8 cellular contexts compared by ENCODE assay signal in the genomic region with DNA sequence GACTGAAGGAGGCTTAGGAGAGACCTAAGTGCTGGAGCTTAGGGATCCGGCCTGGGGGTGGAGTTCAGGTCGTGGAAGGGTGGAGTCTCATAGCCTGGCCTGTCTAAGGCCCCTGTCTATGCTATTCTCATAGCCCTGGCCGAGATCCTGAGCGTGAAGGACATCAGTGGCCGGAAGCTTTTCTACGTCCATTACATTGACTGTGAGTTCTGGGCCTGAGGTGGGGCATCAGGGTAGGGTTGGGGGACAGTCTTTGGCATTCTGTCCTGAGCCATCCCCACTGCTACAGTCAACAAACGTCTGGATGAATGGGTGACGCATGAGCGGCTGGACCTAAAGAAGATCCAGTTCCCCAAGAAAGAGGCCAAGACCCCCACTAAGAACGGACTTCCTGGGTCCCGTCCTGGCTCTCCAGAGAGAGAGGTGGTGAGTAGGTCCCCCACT. TPM values are rescaled to one million over a fixed set of nuclear protein-coding genes. Genes with fewer than 3 reads are reported as not detected.
DNase-seq lines count a peak whose midpoint lies in the region; ATAC-seq and TF ChIP-seq lines count a peak whose summit lies in the region.

No MANE protein-coding gene starts in this region.

- peak overlapping the region; percentile 38 to 66 for H3K9ac ChIP-seq in duodenal mucosa (ENCODE audit: low read depth in 1 of 2, low read length in 2 of 2)
- peak overlapping the region; percentile 8 for H3K9ac ChIP-seq in neural progenitor cell

- H4K20me1 ChIP-seq in neural progenitor cell (ENCODE audit: low read depth) = peaks cover 6% of the 10 kb centered on the region

- H3K4me3 Mint-ChIP-seq in CD14-positive monocyte = peak overlapping the region; percentile 84 to 91
- H3K4me3 Mint-ChIP-seq in neural progenitor cell = peak overlapping the region; percentile 96

- H3F3A ChIP-seq in neural progenitor cell (ENCODE audit: low read depth) = peaks cover 14% of the 10 kb centered on the region

- H3K4me1 Mint-ChIP-seq in CD14-positive monocyte (peaks cover 28% of the 10 kb centered on the region), neural progenitor cell (peaks cover 17% of the 10 kb centered on the region)

- no peak for TF ChIP-seq CTCF in CD14-positive monocyte (IDR thresholded peaks at IDR 0.05)
- TF ChIP-seq CTCF in LNCaP clone FGC (IDR thresholded peaks at IDR 0.05; ENCODE audit: control insufficient read depth, extremely low read depth, insufficient read depth) = no peak
- no peak for TF ChIP-seq CTCF in neural progenitor cell (IDR thresholded peaks at IDR 0.05)

- H2AFZ ChIP-seq in neural progenitor cell (replicated peaks) = no peak overlapping the region

- H3K27ac Mint-ChIP-seq in CD14-positive monocyte (peak overlapping the region; percentile 98 to 99 (median 99)), neural progenitor cell (peak overlapping the region; percentile 98)

- ATAC-seq in HG03280 (IDR thresholded peaks at IDR 0.05; ENCODE audit: unreplicated experiment) = no peak
- ATAC-seq in HG02588 (IDR thresholded peaks at IDR 0.05; ENCODE audit: unreplicated experiment) = no peak

- H3K27me3 ChIP-seq in duodenal mucosa (ENCODE audit: control insufficient read depth in 1 of 2, insufficient read depth in 2 of 2, low read length in 2 of 2) (no peaks in the 10 kb centered on the region), neural progenitor cell (peaks cover 2% of the 10 kb centered on the region)

- H3K4me3 ChIP-seq in LNCaP clone FGC (ENCODE audit: low read depth, low read length) (peak overlapping the region; percentile 73), duodenal mucosa (ENCODE audit: low read depth in 1 of 2, low read length in 2 of 2) (peak overlapping the region; percentile 77 to 87), neural progenitor cell (peak overlapping the region; percentile 63)

- H3K27ac ChIP-seq in duodenal mucosa (ENCODE audit: low read depth, low read length) (peak overlapping the region; percentile 96), neural progenitor cell (no peak overlapping the region)

- H3K79me2 ChIP-seq in neural progenitor cell (ENCODE audit: low read depth) = peaks cover 12% of the 10 kb centered on the region

- DNase-seq in CD14-positive monocyte (ENCODE audit: low spot score) (no peak), LNCaP clone FGC (ENCODE audit: low read depth) (no peak), neural progenitor cell (ENCODE audit: low spot score) (no peak), NOMO-1 treated with DMSO at 0.1 percent for 48 hours (lab: John Stamatoyannopoulos, UW; ENCODE audit: unreplicated experiment) (no peak), NCI-H1417 (lab: John Stamatoyannopoulos, UW) (no peak)

- intact Hi-C loops in CD14-positive monocyte (cut with micrococcal nuclease) = loop anchor here (2.0 to 5.0 kb wide), 4 partner anchors 55 to 276 kb away; a partner anchor contains a TSS

- H3K36me3 Mint-ChIP-seq in CD14-positive monocyte (peaks cover 41 to 47% of the 10 kb centered on the region in 2 donors), neural progenitor cell (peaks cover 29% of the 10 kb centered on the region)

- H3K9me3 Mint-ChIP-seq in CD14-positive monocyte (no peaks in the 10 kb centered on the region), neural progenitor cell (peaks cover under 1% of the 10 kb centered on the region)

- peaks cover 5 to 8% of the 10 kb centered on the region in 2 donors for H3K4me1 ChIP-seq in duodenal mucosa (ENCODE audit: control insufficient read depth in 1 of 2, insufficient read depth in 2 of 2, low read length in 2 of 2)
- H3K4me1 ChIP-seq in neural progenitor cell = peaks cover 4% of the 10 kb centered on the region

- H3K9me3 ChIP-seq in duodenal mucosa (ENCODE audit: control insufficient read depth in 1 of 2, low read length in 2 of 2) (no peaks in the 10 kb centered on the region), neural progenitor cell (ENCODE audit: low read depth) (no peaks in the 10 kb centered on the region)

- peak overlapping the region; percentile 80 for H3K4me2 ChIP-seq in neural progenitor cell

- H3K27me3 Mint-ChIP-seq in CD14-positive monocyte (ENCODE audit: low read depth in 3 of 3) (peaks cover under 1 to 4% (median 2%) of the 10 kb centered on the region in 3 donors), neural progenitor cell (ENCODE audit: insufficient read depth, low read depth) (peaks cover 14% of the 10 kb centered on the region)

- H3K36me3 ChIP-seq in duodenal mucosa (ENCODE audit: control insufficient read depth in 1 of 2, insufficient read depth in 2 of 2, low read length in 2 of 2) (peaks cover 35 to 44% of the 10 kb centered on the region in 2 donors), neural progenitor cell (peaks cover 2% of the 10 kb centered on the region)

RNA-seq across cellular contexts. Expression of a gene that starts 0.6 kb away (rescaled TPM):
- 10 to 100 TPM; 32.5 to 33.1 TPM for polyA plus RNA-seq in CD14-positive monocyte
- 21.0 and 41.7 TPM in 2 replicates for total RNA-seq in neural progenitor cell (ENCODE audit: low replicate concordance)

RNA-seq across cellular contexts. Expression of a gene that starts 7.9 kb away (rescaled TPM):
- polyA plus RNA-seq in CD14-positive monocyte = 100 to 1,000 TPM in 1 of 2 donors, 10 to 100 TPM in 1; 95.2 to 131 TPM
- total RNA-seq in neural progenitor cell (ENCODE audit: low replicate concordance) = 23.4 and 53.3 TPM in 2 replicates

RNA-seq across cellular contexts. Expression of a gene that starts 49.9 kb away (rescaled TPM):
- 10 to 100 TPM; 21.3 to 30.9 TPM for polyA plus RNA-seq in CD14-positive monocyte
- total RNA-seq in neural progenitor cell (ENCODE audit: low replicate concordance) = 11.0 and 14.7 TPM in 2 replicates
